22 cellular contexts compared by ENCODE assay signal in genomic region chr4:181792641-181793612, GRCh38.
A peak's percentile ranks its signal among the peaks of the same experiment; 100 is the strongest.
DNase-seq lines count a peak whose midpoint lies in the region; ATAC-seq and TF ChIP-seq lines count a peak whose summit lies in the region.
"Had no signal": no experiment of that assay in that cellular context is flagged by ENCODE, and none has a peak within 500 bp of the region (broad histone marks: within the 10 kb centered on the region; RNA-seq: fewer than 3 reads in every experiment).

No MANE protein-coding gene starts in this region.

- no peak for TF ChIP-seq CTCF in HEK293 (tag by site-specific recombination; IDR thresholded peaks at IDR 0.05)
- no peak for TF ChIP-seq CTCF in neural progenitor cell (IDR thresholded peaks at IDR 0.05)
- no peak for TF ChIP-seq CTCF in mesothelial cell of epicardium (IDR thresholded peaks at IDR 0.05; ENCODE audit: unreplicated experiment)

- ATAC-seq in GM18909 (IDR thresholded peaks at IDR 0.05; ENCODE audit: poor library complexity, unreplicated experiment): no peak
- ATAC-seq: activated T-cell treated with anti-CD3 and anti-CD28 coated beads, Interleukin-2, amount 50 U/mL, for 72 hours; left ventricle myocardium superior; PC-3; sciatic nerve; stimulated activated memory B cell treated with anti-CD40 and anti-IgM and Interleukin-4, amounts not matched to agents 10 μg/mL and 1 μg/mL and 100 μg/mL, for 72 hours had no signal

- CTCF ChIA-PET in HEK293 (lab: Yijun Ruan, JAX): no interaction called here
- CTCF ChIA-PET in CD8-positive, alpha-beta memory T cell (lab: Charles Lee): no interaction called here

- no peaks in the 10 kb centered on the region for H3K36me3 ChIP-seq in HEK293 (ENCODE audit: control insufficient read depth in 2 of 2, insufficient read depth in 1 of 2, low read length in 2 of 2)
- H3K36me3 ChIP-seq in neural progenitor cell: no peaks in the 10 kb centered on the region
- no peaks in the 10 kb centered on the region for H3K36me3 ChIP-seq in CD8-positive, alpha-beta memory T cell (ENCODE audit: insufficient read depth, low read length)
- H3K36me3 ChIP-seq: ascending aorta, esophagus squamous epithelium, ovary, thoracic aorta had no signal

- H4K20me1 ChIP-seq in neural progenitor cell (ENCODE audit: low read depth): no peaks in the 10 kb centered on the region

- H3K27me3 Mint-ChIP-seq in neural progenitor cell (ENCODE audit: insufficient read depth, low read depth) (no peaks in the 10 kb centered on the region), mesothelial cell of epicardium (ENCODE audit: low read depth) (no peaks in the 10 kb centered on the region)
- no peaks in the 10 kb centered on the region for H3K27me3 Mint-ChIP-seq in CD8-positive, alpha-beta memory T cell
- H3K27me3 Mint-ChIP-seq: activated naive CD4-positive, alpha-beta T cell treated with anti-CD3 and anti-CD28 coated beads, Interleukin-2, amount 50 U/mL, for 24 hours; CD4-positive, alpha-beta memory T cell; stimulated activated memory B cell treated with anti-CD40 and anti-IgM and Interleukin-4, amounts not matched to agents 10 μg/mL and 1 μg/mL and 100 μg/mL, for 72 hours had no signal

- no peaks in the 10 kb centered on the region for H3K27me3 ChIP-seq in neural progenitor cell
- H3K27me3 ChIP-seq in CD8-positive, alpha-beta memory T cell (ENCODE audit: insufficient read depth, low read length, poor library complexity, severe bottlenecking): no peaks in the 10 kb centered on the region
- H3K27me3 ChIP-seq: ascending aorta, esophagus squamous epithelium, ovary had no signal

- no peak overlapping the region for H3K4me3 ChIP-seq in HEK293 (ENCODE audit: low read depth, low read length)
- H3K4me3 ChIP-seq in neural progenitor cell: no peak overlapping the region
- H3K4me3 ChIP-seq in CD8-positive, alpha-beta memory T cell (ENCODE audit: low read length): no peak overlapping the region
- H3K4me3 ChIP-seq: ascending aorta, esophagus squamous epithelium, ovary, thoracic aorta had no signal

- peak; percentile 100 for DNase-seq in NCI-H146 (lab: John Stamatoyannopoulos, UW)
- peak; percentile 87 for DNase-seq in NCI-H748 treated with DMSO at 0.1 percent for 48 hours (lab: John Stamatoyannopoulos, UW)
- peak; percentile 32 for DNase-seq in neural progenitor cell (ENCODE audit: low spot score)
- no peak for DNase-seq in mesothelial cell of epicardium (ENCODE audit: low spot score in 2 of 2, unreplicated experiment in 2 of 2)
- no peak for DNase-seq in CD8-positive, alpha-beta memory T cell
- DNase-seq in SHP77 treated with DMSO at 0.1 percent for 48 hours (lab: John Stamatoyannopoulos, UW): no peak
- DNase-seq: activated T-cell treated with anti-CD3 and anti-CD28 coated beads, Interleukin-2, amount 50 U/mL, for 72 hours; CD4-positive, alpha-beta memory T cell; effector CD8-positive, alpha-beta T cell; esophagus squamous epithelium; KG1; left ventricle myocardium superior; NCI-H526; ovary; PC-3 had no signal

- H3K9me3 Mint-ChIP-seq in neural progenitor cell (peaks cover 23% of the 10 kb centered on the region), mesothelial cell of epicardium (peaks cover 17% of the 10 kb centered on the region)
- H3K9me3 Mint-ChIP-seq in CD8-positive, alpha-beta memory T cell: peaks cover 7 to 16% (median 11%) of the 10 kb centered on the region in 5 donors

- H3K4me2 ChIP-seq in neural progenitor cell: no peak overlapping the region

- H2AFZ ChIP-seq in neural progenitor cell (replicated peaks): peak overlapping the region; percentile 2

- H3F3A ChIP-seq in neural progenitor cell (ENCODE audit: low read depth): no peaks in the 10 kb centered on the region

- H3K4me3 Mint-ChIP-seq in neural progenitor cell (peak overlapping the region; percentile 57), mesothelial cell of epicardium (no peak overlapping the region)
- no peak overlapping the region for H3K4me3 Mint-ChIP-seq in CD8-positive, alpha-beta memory T cell
- H3K4me3 Mint-ChIP-seq: activated naive CD4-positive, alpha-beta T cell treated with anti-CD3 and anti-CD28 coated beads, Interleukin-2, amount 50 U/mL, for 24 hours; activated T-cell treated with anti-CD3 and anti-CD28 coated beads, Interleukin-2, amount 50 U/mL, for 72 hours; CD4-positive, alpha-beta memory T cell; stimulated activated memory B cell treated with anti-CD40 and anti-IgM and Interleukin-4, amounts not matched to agents 10 μg/mL and 1 μg/mL and 100 μg/mL, for 72 hours had no signal

- H3K27ac Mint-ChIP-seq in neural progenitor cell (peak overlapping the region; percentile 99), mesothelial cell of epicardium (no peak overlapping the region)
- no peak overlapping the region for H3K27ac Mint-ChIP-seq in CD8-positive, alpha-beta memory T cell
- H3K27ac Mint-ChIP-seq: activated naive CD4-positive, alpha-beta T cell treated with anti-CD3 and anti-CD28 coated beads, Interleukin-2, amount 50 U/mL, for 24 hours; activated T-cell treated with anti-CD3 and anti-CD28 coated beads, Interleukin-2, amount 50 U/mL, for 72 hours; CD4-positive, alpha-beta memory T cell; stimulated activated memory B cell treated with anti-CD40 and anti-IgM and Interleukin-4, amounts not matched to agents 10 μg/mL and 1 μg/mL and 100 μg/mL, for 72 hours had no signal

- H3K79me2 ChIP-seq in neural progenitor cell (ENCODE audit: low read depth): no peaks in the 10 kb centered on the region

- H3K4me1 ChIP-seq in HEK293 (ENCODE audit: control insufficient read depth, insufficient read depth, low read length) (no peaks in the 10 kb centered on the region), neural progenitor cell (peaks cover 15% of the 10 kb centered on the region)
- no peaks in the 10 kb centered on the region for H3K4me1 ChIP-seq in CD8-positive, alpha-beta memory T cell (ENCODE audit: insufficient read depth, low read length)
- H3K4me1 ChIP-seq: ascending aorta, esophagus squamous epithelium had no signal

- POLR2A ChIA-PET in HEK293 (lab: Yijun Ruan, JAX): no interaction called here
- POLR2A ChIA-PET in CD8-positive, alpha-beta memory T cell (lab: Charles Lee): no interaction called here

- H3K9ac ChIP-seq in neural progenitor cell: no peak overlapping the region

- H3K36me3 Mint-ChIP-seq in neural progenitor cell (peaks cover 3% of the 10 kb centered on the region), mesothelial cell of epicardium (peaks cover 3% of the 10 kb centered on the region)
- no peaks in the 10 kb centered on the region for H3K36me3 Mint-ChIP-seq in CD8-positive, alpha-beta memory T cell
- H3K36me3 Mint-ChIP-seq: activated naive CD4-positive, alpha-beta T cell treated with anti-CD3 and anti-CD28 coated beads, Interleukin-2, amount 50 U/mL, for 24 hours; CD4-positive, alpha-beta memory T cell; stimulated activated memory B cell treated with anti-CD40 and anti-IgM and Interleukin-4, amounts not matched to agents 10 μg/mL and 1 μg/mL and 100 μg/mL, for 72 hours had no signal

- H3K27ac ChIP-seq in HEK293 (ENCODE audit: extremely low read depth, low read depth, low read length): no peak overlapping the region
- no peak overlapping the region for H3K27ac ChIP-seq in neural progenitor cell
- H3K27ac ChIP-seq in CD8-positive, alpha-beta memory T cell (ENCODE audit: low read depth, low read length): no peak overlapping the region
- H3K27ac ChIP-seq: ascending aorta, esophagus squamous epithelium, ovary, thoracic aorta had no signal

- H3K4me1 Mint-ChIP-seq in neural progenitor cell: peaks cover 44% of the 10 kb centered on the region
- peaks cover 12% of the 10 kb centered on the region for H3K4me1 Mint-ChIP-seq in mesothelial cell of epicardium
- H3K4me1 Mint-ChIP-seq in CD8-positive, alpha-beta memory T cell: no peaks in the 10 kb centered on the region
- H3K4me1 Mint-ChIP-seq: activated naive CD4-positive, alpha-beta T cell treated with anti-CD3 and anti-CD28 coated beads, Interleukin-2, amount 50 U/mL, for 24 hours; CD4-positive, alpha-beta memory T cell; stimulated activated memory B cell treated with anti-CD40 and anti-IgM and Interleukin-4, amounts not matched to agents 10 μg/mL and 1 μg/mL and 100 μg/mL, for 72 hours had no signal

- H3K9me3 ChIP-seq in HEK293 (ENCODE audit: control insufficient read depth, insufficient read depth, low read depth, low read length) (no peaks in the 10 kb centered on the region), neural progenitor cell (ENCODE audit: low read depth) (no peaks in the 10 kb centered on the region)
- H3K9me3 ChIP-seq in CD8-positive, alpha-beta memory T cell (ENCODE audit: low read length): no peaks in the 10 kb centered on the region

TF ChIP-seq in HEK293, 187 proteins besides CTCF, POLR2A, EP300 and RAD21:
- TF ChIP-seq, protein P1, sequence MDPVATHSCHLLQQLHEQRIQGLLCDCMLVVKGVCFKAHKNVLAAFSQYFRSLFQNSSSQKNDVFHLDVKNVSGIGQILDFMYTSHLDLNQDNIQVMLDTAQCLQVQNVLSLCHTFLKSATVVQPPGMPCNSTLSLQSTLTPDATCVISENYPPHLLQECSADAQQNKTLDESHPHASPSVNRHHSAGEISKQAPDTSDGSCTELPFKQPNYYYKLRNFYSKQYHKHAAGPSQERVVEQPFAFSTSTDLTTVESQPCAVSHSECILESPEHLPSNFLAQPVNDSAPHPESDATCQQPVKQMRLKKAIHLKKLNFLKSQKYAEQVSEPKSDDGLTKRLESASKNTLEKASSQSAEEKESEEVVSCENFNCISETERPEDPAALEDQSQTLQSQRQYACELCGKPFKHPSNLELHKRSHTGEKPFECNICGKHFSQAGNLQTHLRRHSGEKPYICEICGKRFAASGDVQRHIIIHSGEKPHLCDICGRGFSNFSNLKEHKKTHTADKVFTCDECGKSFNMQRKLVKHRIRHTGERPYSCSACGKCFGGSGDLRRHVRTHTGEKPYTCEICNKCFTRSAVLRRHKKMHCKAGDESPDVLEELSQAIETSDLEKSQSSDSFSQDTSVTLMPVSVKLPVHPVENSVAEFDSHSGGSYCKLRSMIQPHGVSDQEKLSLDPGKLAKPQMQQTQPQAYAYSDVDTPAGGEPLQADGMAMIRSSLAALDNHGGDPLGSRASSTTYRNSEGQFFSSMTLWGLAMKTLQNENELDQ (tag by site-specific recombination; IDR thresholded peaks at IDR 0.05; ENCODE audit: low read depth): no peak
- TF ChIP-seq ATF2 (tag by site-specific recombination; IDR thresholded peaks at IDR 0.05; ENCODE audit: low read depth) (no peak), ZIC2 (tag by site-specific recombination; IDR thresholded peaks at IDR 0.05) (peak; percentile 24; the same call in 1 of the 2 replicates), ZNF558 (tag by site-specific recombination; IDR thresholded peaks at IDR 0.05) (no peak), ZNF791 (tag by site-specific recombination; IDR thresholded peaks at IDR 0.05) (no peak)

Comparison
In these comparisons a context has a peak if more than half of its experiments do, and no peak if none do; other contexts are left out.
1. DNase-seq: peak in NCI-H146 (single experiment), NCI-H748 treated with DMSO at 0.1 percent for 48 hours (single experiment) and neural progenitor cell (single experiment); none in mesothelial cell of epicardium (0 of 2), CD8-positive, alpha-beta memory T cell (0 of 5) and SHP77 treated with DMSO at 0.1 percent for 48 hours (single experiment).